In the genomic region with DNA sequence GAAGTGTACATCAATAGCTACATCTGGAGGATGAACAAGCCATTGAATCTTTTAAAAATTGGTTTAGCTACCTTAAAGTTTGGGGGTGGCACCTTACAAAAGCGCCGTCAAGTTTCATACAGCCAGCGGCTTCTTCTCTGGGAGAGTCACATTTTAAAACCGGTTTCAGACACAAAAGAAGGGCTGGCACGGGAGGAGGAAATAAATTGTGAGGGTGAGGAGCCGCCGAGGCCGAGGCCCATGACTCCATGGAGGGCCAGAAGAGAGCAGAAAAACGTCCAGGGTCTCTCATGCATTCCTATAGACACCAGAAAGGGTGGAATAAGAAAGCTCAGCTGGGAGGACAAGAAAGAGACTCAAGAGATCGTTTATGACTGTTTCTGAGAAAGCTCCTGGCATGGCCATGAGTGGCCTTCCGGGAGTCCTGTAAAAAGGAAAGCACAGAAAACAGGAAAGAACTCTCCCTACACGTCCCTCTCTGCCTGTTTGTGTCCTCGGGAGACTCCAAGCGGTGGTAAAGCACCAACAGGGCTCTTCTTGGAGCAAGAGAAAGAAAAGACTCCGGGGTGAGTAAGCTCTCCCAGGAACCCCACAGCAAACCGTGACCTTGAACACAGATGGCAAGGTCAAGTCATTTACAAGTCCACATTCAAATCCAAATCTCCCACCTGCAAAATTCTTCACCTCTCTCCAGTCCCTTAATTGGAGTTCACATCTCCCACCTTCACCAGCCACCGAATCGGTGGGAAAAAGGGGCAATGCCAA, we compare ENCODE assay signal across 8 cellular contexts. TPM values are rescaled to one million over a fixed set of nuclear protein-coding genes. Genes with fewer than 3 reads are reported as not detected.
DNase-seq lines count a peak whose midpoint lies in the region; ATAC-seq, FAIRE-seq and TF ChIP-seq lines count a peak whose summit lies in the region.

No MANE protein-coding gene starts in this region.

- intact Hi-C loops in PC-9 (cut with micrococcal nuclease; ENCODE audit: unreplicated experiment) (loop anchor here (5.0 kb wide), 3 partner anchors 40 to 115 kb away; partner anchors contain the start of genes ARHGAP19, EXOSC1 and ZDHHC16), kidney (cut with DNase I) (loop anchor here (10.0 kb wide), 1 partner anchor 48 kb away; no protein-coding TSS in a partner anchor)

- H3K36me3 ChIP-seq in PC-9 (ENCODE audit: low read depth) (no peaks in the 10 kb centered on the region), kidney (ENCODE audit: control insufficient read depth in 1 of 2, insufficient read depth in 2 of 2, low read length in 2 of 2) (no peaks in the 10 kb centered on the region)

- POLR2A ChIA-PET in PC-9 (lab: Charles Lee; ENCODE audit: unreplicated experiment) = interaction anchor here (0.6 to 0.9 kb wide), 3 partner anchors 41 to 722 kb away, joined by 3 to 5 read pairs (median 3); no protein-coding TSS in a partner anchor

- H3F3A ChIP-seq in PC-9 (ENCODE audit: insufficient read depth, low read depth) = peaks cover 34% of the 10 kb centered on the region; the same call in 1 of the 2 replicates

- H3K4me1 ChIP-seq in PC-9 (replicated peaks; ENCODE audit: insufficient read depth) = peaks cover 53% of the 10 kb centered on the region
- H3K4me1 ChIP-seq in kidney (ENCODE audit: control insufficient read depth in 1 of 2, insufficient read depth in 1 of 2, low read depth in 1 of 2, low read length in 2 of 2) = peaks cover 8 to 17% of the 10 kb centered on the region in 2 donors

- H3K9ac ChIP-seq in kidney (ENCODE audit: low read length in 2 of 2) = peak overlapping the region; percentile 4 to 72

- H3K27ac Mint-ChIP-seq in activated CD8-positive, alpha-beta memory T cell treated with anti-CD3 and anti-CD28 coated beads, Interleukin-2, amount 10 ng/mL, durations not matched to agents 7 days and 5 days = peak overlapping the region; percentile 82
- H3K27ac Mint-ChIP-seq in central memory CD8-positive, alpha-beta T cell (ENCODE audit: low read depth) = peak overlapping the region; percentile 89

- peaks cover 17% of the 10 kb centered on the region for H3K36me3 Mint-ChIP-seq in activated CD8-positive, alpha-beta memory T cell treated with anti-CD3 and anti-CD28 coated beads, Interleukin-2, amount 10 ng/mL, durations not matched to agents 7 days and 5 days
- peaks cover 23% of the 10 kb centered on the region for H3K36me3 Mint-ChIP-seq in central memory CD8-positive, alpha-beta T cell (ENCODE audit: insufficient read depth)

- no peaks in the 10 kb centered on the region for H3K9me2 ChIP-seq in PC-9 (ENCODE audit: insufficient read depth)

- no peak for FAIRE-seq in kidney (lab: Jason Lieb, UNC)

- peaks cover 7% of the 10 kb centered on the region; the same call in 1 of the 2 replicates for H4K20me1 ChIP-seq in PC-9 (ENCODE audit: insufficient read depth)

- CTCF ChIA-PET in activated CD8-positive, alpha-beta memory T cell treated with anti-CD3 and anti-CD28 coated beads, Interleukin-2, amount 10 ng/mL, durations not matched to agents 7 days and 5 days (lab: Charles Lee) = interaction anchor here (0.9 to 5.1 kb wide), 9 partner anchors 8 to 54 kb away, joined by 3 to 35 read pairs (median 6); partner anchors contain the start of genes ARHGAP19 and FRAT1
- CTCF ChIA-PET in PC-9 (lab: Charles Lee) = interaction anchor here (0.6 to 1.8 kb wide), 3 partner anchors 40 to 692 kb away, joined by 3 to 15 read pairs (median 7); partner anchors contain the start of gene ARHGAP19

- H3K79me2 ChIP-seq in PC-9 (ENCODE audit: low read depth) = peaks cover 40% of the 10 kb centered on the region

- H3K4me2 ChIP-seq in PC-9 = peak overlapping the region; percentile 97

- ATAC-seq in activated CD8-positive, alpha-beta memory T cell treated with anti-CD3 and anti-CD28 coated beads, Interleukin-2, amount 10 ng/mL, durations not matched to agents 7 days and 5 days = no peak
- no peak for ATAC-seq in central memory CD8-positive, alpha-beta T cell (replicated peaks; ENCODE audit: extremely low read depth, poor library complexity, severe bottlenecking)

- H3K4me3 ChIP-seq in PC-9 = peak overlapping the region; percentile 81
- peak overlapping the region; percentile 79 to 87 for H3K4me3 ChIP-seq in kidney (ENCODE audit: low read length in 2 of 2)
- H3K4me3 ChIP-seq in skin epidermis = peak overlapping the region; percentile 61 to 93 (median 85)

- H3K27me3 Mint-ChIP-seq in activated CD8-positive, alpha-beta memory T cell treated with anti-CD3 and anti-CD28 coated beads, Interleukin-2, amount 10 ng/mL, durations not matched to agents 7 days and 5 days = peaks cover 20% of the 10 kb centered on the region
- no peaks in the 10 kb centered on the region for H3K27me3 Mint-ChIP-seq in central memory CD8-positive, alpha-beta T cell

- no peaks in the 10 kb centered on the region for H3K27me3 ChIP-seq in PC-9 (ENCODE audit: insufficient read depth, low read depth)

- H2AFZ ChIP-seq in PC-9 = peak overlapping the region; percentile 71

- peak overlapping the region; percentile 77 for H3K4me3 Mint-ChIP-seq in activated CD8-positive, alpha-beta memory T cell treated with anti-CD3 and anti-CD28 coated beads, Interleukin-2, amount 10 ng/mL, durations not matched to agents 7 days and 5 days
- peak overlapping the region; percentile 93 for H3K4me3 Mint-ChIP-seq in central memory CD8-positive, alpha-beta T cell

- no peak; the same call in 1 of the 2 replicates for TF ChIP-seq CTCF in PC-9 (conservative IDR thresholded peaks at IDR 0.05)
- TF ChIP-seq CTCF in kidney (IDR thresholded peaks at IDR 0.05; ENCODE audit: borderline replicate concordance, extremely low read depth, insufficient read depth) = peak; percentile 37

- H3K4me1 Mint-ChIP-seq in activated CD8-positive, alpha-beta memory T cell treated with anti-CD3 and anti-CD28 coated beads, Interleukin-2, amount 10 ng/mL, durations not matched to agents 7 days and 5 days = peaks cover 47% of the 10 kb centered on the region
- H3K4me1 Mint-ChIP-seq in central memory CD8-positive, alpha-beta T cell = peaks cover 39% of the 10 kb centered on the region

- H3K9me3 ChIP-seq in PC-9 (ENCODE audit: insufficient read depth, low read depth) (no peaks in the 10 kb centered on the region), kidney (ENCODE audit: control insufficient read depth in 1 of 2, low read length in 2 of 2) (no peaks in the 10 kb centered on the region)

- H3K9me3 Mint-ChIP-seq in activated CD8-positive, alpha-beta memory T cell treated with anti-CD3 and anti-CD28 coated beads, Interleukin-2, amount 10 ng/mL, durations not matched to agents 7 days and 5 days (ENCODE audit: low read depth) = no peaks in the 10 kb centered on the region
- H3K9me3 Mint-ChIP-seq in central memory CD8-positive, alpha-beta T cell = no peaks in the 10 kb centered on the region

- DNase-seq in activated CD8-positive, alpha-beta memory T cell treated with anti-CD3 and anti-CD28 coated beads, Interleukin-2, amount 10 ng/mL, durations not matched to agents 7 days and 5 days = no peak
- DNase-seq in activated CD8-positive, alpha-beta memory T cell treated with anti-CD3 and anti-CD28 coated beads for 24 hours = no peak
- DNase-seq in PC-9 = peak; percentile 22 to 43
- DNase-seq in central memory CD8-positive, alpha-beta T cell (ENCODE audit: low spot score in 2 of 2) = no peak
- peak; percentile 63 for DNase-seq in kidney
- no peak for DNase-seq in NCI-H2196 treated with DMSO at 0.1 percent for 48 hours (lab: John Stamatoyannopoulos, UW; ENCODE audit: unreplicated experiment)
- DNase-seq in SKM-1 (lab: John Stamatoyannopoulos, UW; ENCODE audit: unreplicated experiment) = no peak

- TSS peak; percentile 69 for BruUV-seq in PC-9 (replicated peaks; lab: Mats Ljungman, UMichigan)

- peak overlapping the region; percentile 50 for H3K27ac ChIP-seq in PC-9
- peak overlapping the region; percentile 57 to 85 for H3K27ac ChIP-seq in kidney (ENCODE audit: low read depth in 2 of 2, low read length in 2 of 2)
- peak overlapping the region; percentile 19 to 100 (median 98) for H3K27ac ChIP-seq in skin epidermis

RNA-seq across cellular contexts. Expression of gene FRAT2, which starts 1.8 kb away (rescaled TPM):
- total RNA-seq in activated CD8-positive, alpha-beta memory T cell treated with anti-CD3 and anti-CD28 coated beads, Interleukin-2, amount 10 ng/mL, durations not matched to agents 7 days and 5 days = 10 to 100 TPM; 11.4 to 14.4 TPM
- 11.0 and 13.0 TPM in 2 replicates for total RNA-seq in PC-9 (2021)
- 16.8 TPM for total RNA-seq in kidney
- 5.4 TPM for polyA plus RNA-seq in kidney (ENCODE audit: insufficient read depth, low read depth, low replicate concordance)

RNA-seq across cellular contexts. Expression of gene FRAT1, which starts 13.7 kb away (rescaled TPM):
- total RNA-seq in activated CD8-positive, alpha-beta memory T cell treated with anti-CD3 and anti-CD28 coated beads, Interleukin-2, amount 10 ng/mL, durations not matched to agents 7 days and 5 days = 1 to 10 TPM; 5.5 to 5.7 TPM
- total RNA-seq in PC-9 (2021) (2.4 and 2.7 TPM in 2 replicates), kidney (7.0 TPM)
- 2.1 TPM for polyA plus RNA-seq in kidney (ENCODE audit: insufficient read depth, low read depth, low replicate concordance)

RNA-seq across cellular contexts. Expression of gene ARHGAP19, which starts 40.3 kb away (rescaled TPM):
- 10 to 100 TPM; 48.3 to 50.4 TPM for total RNA-seq in activated CD8-positive, alpha-beta memory T cell treated with anti-CD3 and anti-CD28 coated beads, Interleukin-2, amount 10 ng/mL, durations not matched to agents 7 days and 5 days
- 11.2 and 11.5 TPM in 2 replicates for total RNA-seq in PC-9 (2021)
- 10.6 TPM for total RNA-seq in kidney
- polyA plus RNA-seq in kidney (ENCODE audit: insufficient read depth, low read depth, low replicate concordance) = 5.3 TPM

Comparison
In these comparisons a context has a peak if more than half of its experiments do, and no peak if none do; other contexts are left out.
1. DNase-seq: peak in PC-9 (2 of 2) and kidney (single experiment); none in activated CD8-positive, alpha-beta memory T cell treated with anti-CD3 and anti-CD28 coated beads, Interleukin-2, amount 10 ng/mL, durations not matched to agents 7 days and 5 days (single experiment), activated CD8-positive, alpha-beta memory T cell treated with anti-CD3 and anti-CD28 coated beads for 24 hours (single experiment), central memory CD8-positive, alpha-beta T cell (0 of 2), NCI-H2196 treated with DMSO at 0.1 percent for 48 hours (single experiment) and SKM-1 (single experiment).
2. Peak in every context shown above with its lines, with median percentiles within 50 percentile points of each other: H3K27ac ChIP-seq and H3K4me3 ChIP-seq.